ENCODE assay signal across 9 cellular contexts in the genomic region with DNA sequence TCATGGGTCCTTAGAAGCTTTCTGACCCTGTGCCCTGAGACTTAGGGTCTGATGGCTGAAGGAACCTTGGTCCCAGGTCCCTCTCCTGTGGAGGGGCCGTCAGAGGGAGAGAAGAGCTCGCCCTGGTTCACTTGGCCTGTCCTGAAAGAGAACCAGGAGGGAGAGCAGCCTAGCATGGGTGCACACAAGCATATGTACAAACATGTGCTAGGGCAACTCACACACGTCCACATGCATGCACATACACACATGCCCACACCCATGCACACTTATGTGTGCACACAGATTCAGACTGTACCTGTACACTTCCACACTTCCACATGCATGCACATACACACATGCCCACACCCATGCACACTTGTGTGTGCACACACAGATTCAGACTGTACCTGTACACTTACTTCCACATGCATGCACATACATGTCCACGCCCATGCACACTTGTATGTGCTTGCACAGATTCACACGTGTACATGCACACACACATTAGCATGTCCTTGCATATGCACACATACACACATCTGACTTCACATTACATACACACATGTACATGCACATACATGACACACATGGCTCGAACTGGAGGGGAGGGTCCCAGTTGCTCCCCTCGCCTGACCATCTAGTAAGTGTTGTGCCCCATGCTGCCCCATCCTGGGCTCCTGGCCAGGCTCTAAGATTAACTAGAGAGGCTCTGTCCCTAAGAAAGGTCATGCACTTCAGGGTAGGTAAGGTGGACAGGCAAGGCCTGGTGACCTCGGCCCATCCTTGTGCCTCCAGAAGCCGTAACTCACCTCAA.
DNase-seq lines count a peak whose midpoint lies in the region; ATAC-seq and TF ChIP-seq lines count a peak whose summit lies in the region.
"Had no signal": no experiment of that assay in that cellular context is flagged by ENCODE, and none has a peak within 500 bp of the region (broad histone marks: within the 10 kb centered on the region; RNA-seq: fewer than 3 reads in every experiment).

No MANE protein-coding gene starts in this region.

- POLR2A ChIA-PET in activated B cell treated with CpG ODN at 0.5 μM for 24 hours (lab: Charles Lee), result interaction anchor here (1.1 kb wide), 1 partner anchor 237 kb away, joined by 9 read pairs; no protein-coding TSS in a partner anchor

- peaks cover 36% of the 10 kb centered on the region for H3K4me1 Mint-ChIP-seq in activated B cell treated with CpG ODN at 0.5 μM for 24 hours

- DNase-seq in activated B cell treated with CpG ODN at 0.5 μM for 24 hours (peak; percentile 10), Right ventricle myocardium inferior (ENCODE audit: missing footprints) (peak; percentile 5), posterior vena cava (ENCODE audit: low spot score) (peak; percentile 60), NOMO-1 (lab: John Stamatoyannopoulos, UW; ENCODE audit: unreplicated experiment in 2 of 2) (no peak), cerebellum (ENCODE audit: low spot score) (no peak), AG08396 (ENCODE audit: low spot score) (no peak)
- DNase-seq: OCI-M1 had no signal

- H3K4me2 ChIP-seq in BLaER1 treated with 17β-estradiol and CSF1 and Interleukin-3, amounts not matched to agents 10 nM and 100 nM, result peak overlapping the region; percentile 95 to 100 (median 98)

- intact Hi-C loops in activated B cell treated with CpG ODN at 0.5 μM for 24 hours (cut with micrococcal nuclease), result no loop called here
- intact Hi-C loops in Right ventricle myocardium inferior (cut with DNase I), result no loop called here
- intact Hi-C loops in posterior vena cava (cut with DNase I), result loop anchor here in 1 of 2 donors (1.0 kb wide), 1 partner anchor 22 kb away; no protein-coding TSS in a partner anchor

- H3K27ac Mint-ChIP-seq in activated B cell treated with CpG ODN at 0.5 μM for 24 hours, result peak overlapping the region; percentile 92

- peak overlapping the region; percentile 61 to 96 (median 80); a peak in 21 of 22 replicates for H3K9ac ChIP-seq in BLaER1 treated with 17β-estradiol and CSF1 and Interleukin-3, amounts not matched to agents 10 nM and 100 nM

- no peak for TF ChIP-seq CTCF in activated B cell treated with CpG ODN at 0.5 μM for 24 hours (IDR thresholded peaks at IDR 0.05)

- H3K27me3 ChIP-seq in BLaER1 treated with 17β-estradiol and CSF1 and Interleukin-3, amounts not matched to agents 10 nM and 100 nM, result 0 out of 22 replicates have a peak, but pooled peaks cover 0 to 3% (median 0%) of the 10 kb centered on the region in 11 experiments

- no peaks in the 10 kb centered on the region for H3K36me3 Mint-ChIP-seq in activated B cell treated with CpG ODN at 0.5 μM for 24 hours (ENCODE audit: low read depth)

- H3K27ac ChIP-seq in BLaER1 treated with 17β-estradiol and CSF1 and Interleukin-3, amounts not matched to agents 10 nM and 100 nM, result peak overlapping the region; percentile 80 to 100 (median 93)

- peak overlapping the region in 1 of 10 experiments; percentile 35; a peak in 2 of 20 replicates for H3K4me3 ChIP-seq in BLaER1 treated with 17β-estradiol and CSF1 and Interleukin-3, amounts not matched to agents 10 nM and 100 nM

- H3K4me1 ChIP-seq in BLaER1 treated with 17β-estradiol and CSF1 and Interleukin-3, amounts not matched to agents 10 nM and 100 nM, result peaks cover 86 to 93% (median 91%) of the 10 kb centered on the region in 10 experiments

- H3K9me3 ChIP-seq in BLaER1 treated with 17β-estradiol and CSF1 and Interleukin-3, amounts not matched to agents 10 nM and 100 nM (replicated peaks in 1 of 11), result no peaks in the 10 kb centered on the region

- no peaks in the 10 kb centered on the region for H4K20me1 ChIP-seq in BLaER1 treated with 17β-estradiol and CSF1 and Interleukin-3, amounts not matched to agents 10 nM and 100 nM

- H3K27me3 Mint-ChIP-seq in activated B cell treated with CpG ODN at 0.5 μM for 24 hours, result no peaks in the 10 kb centered on the region

- H3K36me3 ChIP-seq in BLaER1 treated with 17β-estradiol and CSF1 and Interleukin-3, amounts not matched to agents 10 nM and 100 nM, result no peaks in the 10 kb centered on the region

- CTCF ChIA-PET in activated B cell treated with CpG ODN at 0.5 μM for 24 hours (lab: Charles Lee), result interaction anchor here (1.0 to 5.4 kb wide), 2 partner anchors 337 to 421 kb away, joined by 5 to 40 read pairs; no protein-coding TSS in a partner anchor

- no peak overlapping the region for H3K4me3 Mint-ChIP-seq in activated B cell treated with CpG ODN at 0.5 μM for 24 hours

- no peaks in the 10 kb centered on the region for H3K9me3 Mint-ChIP-seq in activated B cell treated with CpG ODN at 0.5 μM for 24 hours

- ATAC-seq in activated B cell treated with CpG ODN at 0.5 μM for 24 hours (ENCODE audit: low read depth) (no peak), Right ventricle myocardium inferior (no peak), HG02852 (IDR thresholded peaks at IDR 0.05; ENCODE audit: unreplicated experiment) (no peak)

Comparison
In these comparisons a context has a peak if more than half of its experiments do, and no peak if none do; other contexts are left out.
1. DNase-seq: peak in activated B cell treated with CpG ODN at 0.5 μM for 24 hours (single experiment), Right ventricle myocardium inferior (single experiment) and posterior vena cava (single experiment); none in NOMO-1 (0 of 2), cerebellum (single experiment) and AG08396 (single experiment).